Comparison of ENCODE assay signal across 15 cellular contexts in genomic region chr13:41577437-41577836, GRCh38.
DNase-seq lines count a peak whose midpoint lies in the region; ATAC-seq, FAIRE-seq and TF ChIP-seq lines count a peak whose summit lies in the region.
"Had no signal": no experiment of that assay in that cellular context is flagged by ENCODE, and none has a peak within 500 bp of the region (broad histone marks: within the 10 kb centered on the region; RNA-seq: fewer than 3 reads in every experiment).

No MANE protein-coding gene starts in this region.

- H3K4me1 ChIP-seq in mammary epithelial cell (ENCODE audit: insufficient read depth, low read length) (no peaks in the 10 kb centered on the region), vagina (no peaks in the 10 kb centered on the region)
- H3K4me1 ChIP-seq: BE2C, foreskin keratinocyte had no signal

- H3K4me1 Mint-ChIP-seq in MCF 10A (ENCODE audit: insufficient read depth, unreplicated experiment) = peaks cover 11% of the 10 kb centered on the region

- H3K27ac ChIP-seq in mammary epithelial cell (ENCODE audit: insufficient read depth, low read depth, low read length) (no peak overlapping the region), vagina (peak overlapping the region; percentile 20)
- H3K27ac ChIP-seq: foreskin keratinocyte had no signal

- no peak for FAIRE-seq in RCC 7860 (lab: Jason Lieb, UNC)
- FAIRE-seq: astrocyte had no signal

- WGBS in mammary epithelial cell (ENCODE audit: low coverage, missing lambda C conversion rate) = 88% methylated on average over 4 of the region's 4 CpGs
- 27 to 33% methylated on average over 4 of the region's 4 CpGs for WGBS in lower leg skin, 2 donors

- TF ChIP-seq CTCF in MCF 10A (IDR thresholded peaks at IDR 0.05; ENCODE audit: unreplicated experiment) = no peak
- TF ChIP-seq CTCF in mammary epithelial cell (conservative IDR thresholded peaks at IDR 0.05 in 1 of 2, IDR thresholded peaks at IDR 0.05 in 1 of 2; ENCODE audit: extremely low read depth in 1 of 2, insufficient read depth in 1 of 2, low read depth in 1 of 2, low read length in 2 of 2) = no peak
- TF ChIP-seq CTCF in choroid plexus epithelial cell (conservative IDR thresholded peaks at IDR 0.05; ENCODE audit: low read depth, low read length) = no peak
- no peak for TF ChIP-seq CTCF in lower leg skin (IDR thresholded peaks at IDR 0.05)
- no peak for TF ChIP-seq CTCF in vagina (IDR thresholded peaks at IDR 0.05)

- H3K27me3 ChIP-seq in mammary epithelial cell (ENCODE audit: insufficient read depth, low read length) = no peaks in the 10 kb centered on the region
- H3K27me3 ChIP-seq in vagina = no peaks in the 10 kb centered on the region
- H3K27me3 ChIP-seq: BE2C, foreskin keratinocyte had no signal

- peaks cover 12% of the 10 kb centered on the region for H3K36me3 Mint-ChIP-seq in MCF 10A (ENCODE audit: insufficient read depth, unreplicated experiment)

- H3K9me3 ChIP-seq in mammary epithelial cell (replicated peaks; ENCODE audit: insufficient read depth, low read length) (no peaks in the 10 kb centered on the region), vagina (no peaks in the 10 kb centered on the region)
- H3K9me3 ChIP-seq: BE2C had no signal

- H3K4me3 ChIP-seq in mammary epithelial cell (replicated peaks in 1 of 3; ENCODE audit: insufficient read depth in 1 of 3, low read depth in 2 of 3, low read length in 3 of 3) = no peak overlapping the region
- no peak overlapping the region for H3K4me3 ChIP-seq in choroid plexus epithelial cell (ENCODE audit: low read depth, low read length)
- H3K4me3 ChIP-seq in lower leg skin (ENCODE audit: low read depth, poor library complexity, severe bottlenecking) = no peak overlapping the region
- H3K4me3 ChIP-seq in vagina = no peak overlapping the region

- in situ Hi-C loops in mammary epithelial cell (cut with MboI; ENCODE audit: low sequenced_read_pairs in 2 of 2) = no loop called here

- POLR2A ChIA-PET in MCF 10A (lab: Yijun Ruan, JAX) = interaction anchor here (0.7 to 0.8 kb wide), 2 partner anchors 81 to 233 kb away, joined by 3 to 4 read pairs; no protein-coding TSS in a partner anchor

- H3K27me3 Mint-ChIP-seq in MCF 10A (ENCODE audit: insufficient read depth, unreplicated experiment) = no peaks in the 10 kb centered on the region
- H3K27me3 Mint-ChIP-seq: memory B cell, T-cell had no signal

- no peak overlapping the region for H3K4me2 ChIP-seq in mammary epithelial cell (ENCODE audit: insufficient read depth, low read depth, low read length)

- no peaks in the 10 kb centered on the region for H3K9me3 Mint-ChIP-seq in MCF 10A (ENCODE audit: unreplicated experiment)
- H3K9me3 Mint-ChIP-seq: memory B cell, T-cell had no signal

- intact Hi-C loops in MCF 10A (cut with micrococcal nuclease) (no loop called here), mammary epithelial cell (cut with micrococcal nuclease) (no loop called here), lower leg skin (cut with DNase I; ENCODE audit: low total_unique reads) (no loop called here), vagina (cut with DNase I) (no loop called here)

- H2AFZ ChIP-seq in mammary epithelial cell (ENCODE audit: low read depth, low read length) = no peak overlapping the region

- CTCF ChIA-PET in MCF 10A (lab: Yijun Ruan, JAX) = interaction anchor here (0.7 kb wide), 1 partner anchor 91 kb away, joined by 3 read pairs; no protein-coding TSS in a partner anchor
- CTCF ChIA-PET in mammary epithelial cell (lab: Charles Lee; ENCODE audit: low non-redundant PET) = no interaction called here

- peak; percentile 60 for DNase-seq in MCF 10A (ENCODE audit: unreplicated experiment)
- no peak for DNase-seq in mammary epithelial cell
- DNase-seq in choroid plexus epithelial cell (ENCODE audit: low read depth) = peak; percentile 43
- DNase-seq in lower leg skin (ENCODE audit: low spot score in 2 of 2) = peak; percentile 76 to 90
- DNase-seq in vagina (ENCODE audit: extremely low spot score in 2 of 2) = no peak
- no peak for DNase-seq in RCC 7860 (ENCODE audit: low spot score)
- no peak for DNase-seq in cerebellar nuclear complex (lab: John Stamatoyannopoulos, UW)
- DNase-seq: BE2C, foreskin keratinocyte, NCI-H774, T-cell had no signal

- no peak for ATAC-seq in HG02623 (IDR thresholded peaks at IDR 0.05; ENCODE audit: unreplicated experiment)
- ATAC-seq: foreskin keratinocyte, HCT116, T-cell had no signal

- H3K9ac ChIP-seq in mammary epithelial cell (ENCODE audit: insufficient read depth, low read length) = no peak overlapping the region

- H3K79me2 ChIP-seq in mammary epithelial cell (ENCODE audit: insufficient read depth, low read length) = no peaks in the 10 kb centered on the region

- dilution Hi-C loops in mammary epithelial cell (cut with HindIII; ENCODE audit: low sequenced_read_pairs) = loop anchor here (5.0 kb wide), 2 partner anchors 35 to 85 kb away; no protein-coding TSS in a partner anchor

- no peak overlapping the region for H3K27ac Mint-ChIP-seq in MCF 10A (ENCODE audit: low read depth, unreplicated experiment)
- H3K27ac Mint-ChIP-seq: memory B cell had no signal

- H4K20me1 ChIP-seq in mammary epithelial cell (ENCODE audit: insufficient read depth, low read length) = no peaks in the 10 kb centered on the region

- no peak overlapping the region for H3K4me3 Mint-ChIP-seq in MCF 10A (ENCODE audit: unreplicated experiment)
- H3K4me3 Mint-ChIP-seq: memory B cell, T-cell had no signal

- no TSS peak for BruUV-seq in MCF 10A (replicated peaks; lab: Mats Ljungman, UMichigan)
- BruUV-seq in mammary epithelial cell (replicated peaks; lab: Mats Ljungman, UMichigan) = no TSS peak

- H3K36me3 ChIP-seq in mammary epithelial cell (ENCODE audit: insufficient read depth, low read length) (no peaks in the 10 kb centered on the region), vagina (no peaks in the 10 kb centered on the region)

- TF ChIP-seq POLR2A in lower leg skin (IDR thresholded peaks at IDR 0.05) = no peak
- no peak for TF ChIP-seq POLR2A in vagina (IDR thresholded peaks at IDR 0.05)

Comparison
In these comparisons a context has a peak if more than half of its experiments do, and no peak if none do; other contexts are left out.
1. DNase-seq: peak in MCF 10A (single experiment), choroid plexus epithelial cell (single experiment) and lower leg skin (2 of 2); none in mammary epithelial cell (single experiment), vagina (0 of 2), RCC 7860 (single experiment) and cerebellar nuclear complex (0 of 2).